12 cellular contexts compared by ENCODE assay signal in the genomic region with DNA sequence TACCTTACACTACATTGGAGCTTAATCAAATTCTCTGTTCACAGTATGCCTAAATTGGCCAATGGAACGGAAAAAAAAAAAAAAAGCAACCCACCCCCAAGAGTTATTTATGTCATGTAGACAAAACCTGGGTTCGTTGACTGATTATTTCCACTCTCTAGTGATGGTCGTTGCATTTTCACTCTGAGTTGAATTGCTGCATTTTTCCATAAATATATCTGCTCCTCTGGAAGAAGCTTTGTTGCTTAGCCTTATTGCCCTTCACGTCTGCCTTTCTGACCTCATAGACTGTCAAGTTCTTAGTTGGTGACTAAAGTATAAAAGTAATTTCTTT.
DNase-seq lines count a peak whose midpoint lies in the region; ATAC-seq and TF ChIP-seq lines count a peak whose summit lies in the region.
"Had no signal": no experiment of that assay in that cellular context is flagged by ENCODE, and none has a peak within 500 bp of the region (broad histone marks: within the 10 kb centered on the region; RNA-seq: fewer than 3 reads in every experiment).

No MANE protein-coding gene starts in this region.

- peaks cover 0 to 13% of the 10 kb centered on the region in 2 donors for H3K4me1 ChIP-seq in breast epithelium
- peaks cover 42% of the 10 kb centered on the region for H3K4me1 ChIP-seq in PC-3 (ENCODE audit: insufficient read depth, low read length)
- peaks cover 16% of the 10 kb centered on the region for H3K4me1 ChIP-seq in thymus (ENCODE audit: control insufficient read depth, insufficient read depth, low read length)
- H3K4me1 ChIP-seq: gastrocnemius medialis had no signal

- no peaks in the 10 kb centered on the region for H3K9me3 Mint-ChIP-seq in MCF 10A (ENCODE audit: unreplicated experiment)
- H3K9me3 Mint-ChIP-seq: endodermal cell had no signal

- DNase-seq in breast epithelium (ENCODE audit: low spot score in 2 of 2) (no peak), MCF 10A (ENCODE audit: unreplicated experiment) (no peak), PC-3 (no peak), brain microvascular endothelial cell (no peak), superior temporal gyrus (ENCODE audit: extremely low spot score) (no peak), RKO (ENCODE audit: low spot score) (no peak), HuH-7 (ENCODE audit: low spot score) (no peak)
- DNase-seq: endodermal cell; gastrocnemius medialis; NCI-H1092; NK-92 treated with Interleukin-12 subunit alpha and Interleukin-12 subunit beta, amount 100 ng/mL, for 24 hours had no signal

- H3K9me3 ChIP-seq in breast epithelium, result no peaks in the 10 kb centered on the region
- H3K9me3 ChIP-seq in PC-3 (ENCODE audit: low read length), result no peaks in the 10 kb centered on the region
- H3K9me3 ChIP-seq in thymus (ENCODE audit: control insufficient read depth), result no peaks in the 10 kb centered on the region
- H3K9me3 ChIP-seq: gastrocnemius medialis had no signal

- H3K4me3 ChIP-seq in breast epithelium, result no peak overlapping the region
- no peak overlapping the region for H3K4me3 ChIP-seq in PC-3 (ENCODE audit: low read length)
- no peak overlapping the region for H3K4me3 ChIP-seq in brain microvascular endothelial cell (ENCODE audit: low read depth, low read length)
- H3K4me3 ChIP-seq in thymus (ENCODE audit: low read length), result no peak overlapping the region
- H3K4me3 ChIP-seq: gastrocnemius medialis had no signal

- no peak overlapping the region for H3K27ac Mint-ChIP-seq in MCF 10A (ENCODE audit: low read depth, unreplicated experiment)
- H3K27ac Mint-ChIP-seq: endodermal cell had no signal

- no peak overlapping the region for H2AFZ ChIP-seq in PC-3 (ENCODE audit: low read length)

- H3K4me2 ChIP-seq in PC-3 (ENCODE audit: low read length), result peak overlapping the region; percentile 66; the same call in 1 of the 2 replicates

- BruUV-seq in MCF 10A (replicated peaks; lab: Mats Ljungman, UMichigan), result no TSS peak
- BruUV-seq in PC-3 (replicated peaks; lab: Mats Ljungman, UMichigan), result no TSS peak

- intact Hi-C loops in breast epithelium (cut with DNase I; ENCODE audit: low total_unique reads), result no loop called here
- intact Hi-C loops in MCF 10A (cut with micrococcal nuclease), result no loop called here
- intact Hi-C loops in PC-3 (cut with micrococcal nuclease), result loop anchor here (5.0 kb wide), 3 partner anchors 52 to 242 kb away; no protein-coding TSS in a partner anchor

- no peaks in the 10 kb centered on the region for H4K20me1 ChIP-seq in PC-3 (ENCODE audit: low read length)

- CTCF ChIA-PET in MCF 10A (lab: Yijun Ruan, JAX) (interaction anchor here (0.6 to 0.7 kb wide), 2 partner anchors 39 to 627 kb away, joined by 3 read pairs; a partner anchor contains a TSS), PC-3 (lab: Charles Lee) (no interaction called here)

- H3K27me3 ChIP-seq in breast epithelium, result no peaks in the 10 kb centered on the region
- no peaks in the 10 kb centered on the region for H3K27me3 ChIP-seq in PC-3 (ENCODE audit: low read length)
- H3K27me3 ChIP-seq in brain microvascular endothelial cell (replicated peaks), result no peaks in the 10 kb centered on the region
- no peaks in the 10 kb centered on the region for H3K27me3 ChIP-seq in thymus (ENCODE audit: control insufficient read depth, insufficient read depth)
- H3K27me3 ChIP-seq: gastrocnemius medialis had no signal

- TF ChIP-seq CTCF in breast epithelium (IDR thresholded peaks at IDR 0.05), result no peak
- TF ChIP-seq CTCF in MCF 10A (IDR thresholded peaks at IDR 0.05; ENCODE audit: unreplicated experiment), result no peak
- TF ChIP-seq CTCF in PC-3 (conservative IDR thresholded peaks at IDR 0.05; ENCODE audit: low read depth, low read length), result no peak
- TF ChIP-seq CTCF in brain microvascular endothelial cell (IDR thresholded peaks at IDR 0.05; ENCODE audit: low read depth, low read length, missing control alignments), result no peak

- POLR2A ChIA-PET in MCF 10A (lab: Yijun Ruan, JAX), result interaction anchor here (0.5 to 1.1 kb wide), 4 partner anchors 10 to 280 kb away, joined by 3 read pairs; no protein-coding TSS in a partner anchor
- POLR2A ChIA-PET in PC-3 (lab: Charles Lee; ENCODE audit: unreplicated experiment), result interaction anchor here (0.7 kb wide), 1 partner anchor 46 kb away, joined by 30 read pairs; no protein-coding TSS in a partner anchor

- in situ Hi-C loops in brain microvascular endothelial cell (cut with HindIII; ENCODE audit: low pct_ligation_motif_present, low sequenced_read_pairs), result no loop called here

- peak overlapping the region; percentile 24; the same call in 1 of the 2 replicates for H3K9ac ChIP-seq in PC-3 (ENCODE audit: low read length)

- WGBS in thymus, result 60% methylated on average over 4 of the region's 4 CpGs

- no peak for TF ChIP-seq POLR2A in breast epithelium (IDR thresholded peaks at IDR 0.05)

- H3K36me3 ChIP-seq in breast epithelium (no peaks in the 10 kb centered on the region), PC-3 (ENCODE audit: low read depth, low read length) (no peaks in the 10 kb centered on the region), brain microvascular endothelial cell (replicated peaks) (no peaks in the 10 kb centered on the region), thymus (ENCODE audit: control insufficient read depth, insufficient read depth) (no peaks in the 10 kb centered on the region)
- H3K36me3 ChIP-seq: gastrocnemius medialis had no signal

- H3K27me3 Mint-ChIP-seq in MCF 10A (ENCODE audit: insufficient read depth, unreplicated experiment), result no peaks in the 10 kb centered on the region

- H3K27ac ChIP-seq in breast epithelium, result peak overlapping the region; percentile 75 to 79
- peak overlapping the region; percentile 87 for H3K27ac ChIP-seq in PC-3 (ENCODE audit: low read length)
- H3K27ac ChIP-seq in brain microvascular endothelial cell, result peak overlapping the region; percentile 63
- H3K27ac ChIP-seq in thymus (ENCODE audit: low read depth), result peak overlapping the region; percentile 53
- H3K27ac ChIP-seq: gastrocnemius medialis had no signal

- H3K4me1 Mint-ChIP-seq in MCF 10A (ENCODE audit: insufficient read depth, unreplicated experiment), result peaks cover 25% of the 10 kb centered on the region

- no peaks in the 10 kb centered on the region for H3K9me2 ChIP-seq in PC-3 (replicated peaks; ENCODE audit: low read length)

- H3F3A ChIP-seq in PC-3 (ENCODE audit: low read length, unreplicated experiment), result no peaks in the 10 kb centered on the region

- H3K36me3 Mint-ChIP-seq in MCF 10A (ENCODE audit: insufficient read depth, unreplicated experiment), result no peaks in the 10 kb centered on the region

- ATAC-seq in PC-3, result no peak
- ATAC-seq: gastrocnemius medialis had no signal

- H3K4me3 Mint-ChIP-seq in MCF 10A (ENCODE audit: unreplicated experiment), result no peak overlapping the region
- H3K4me3 Mint-ChIP-seq: endodermal cell had no signal

- H3K79me2 ChIP-seq in PC-3 (ENCODE audit: low read length), result no peaks in the 10 kb centered on the region
